8 cellular contexts compared by ENCODE assay signal in the genomic region with DNA sequence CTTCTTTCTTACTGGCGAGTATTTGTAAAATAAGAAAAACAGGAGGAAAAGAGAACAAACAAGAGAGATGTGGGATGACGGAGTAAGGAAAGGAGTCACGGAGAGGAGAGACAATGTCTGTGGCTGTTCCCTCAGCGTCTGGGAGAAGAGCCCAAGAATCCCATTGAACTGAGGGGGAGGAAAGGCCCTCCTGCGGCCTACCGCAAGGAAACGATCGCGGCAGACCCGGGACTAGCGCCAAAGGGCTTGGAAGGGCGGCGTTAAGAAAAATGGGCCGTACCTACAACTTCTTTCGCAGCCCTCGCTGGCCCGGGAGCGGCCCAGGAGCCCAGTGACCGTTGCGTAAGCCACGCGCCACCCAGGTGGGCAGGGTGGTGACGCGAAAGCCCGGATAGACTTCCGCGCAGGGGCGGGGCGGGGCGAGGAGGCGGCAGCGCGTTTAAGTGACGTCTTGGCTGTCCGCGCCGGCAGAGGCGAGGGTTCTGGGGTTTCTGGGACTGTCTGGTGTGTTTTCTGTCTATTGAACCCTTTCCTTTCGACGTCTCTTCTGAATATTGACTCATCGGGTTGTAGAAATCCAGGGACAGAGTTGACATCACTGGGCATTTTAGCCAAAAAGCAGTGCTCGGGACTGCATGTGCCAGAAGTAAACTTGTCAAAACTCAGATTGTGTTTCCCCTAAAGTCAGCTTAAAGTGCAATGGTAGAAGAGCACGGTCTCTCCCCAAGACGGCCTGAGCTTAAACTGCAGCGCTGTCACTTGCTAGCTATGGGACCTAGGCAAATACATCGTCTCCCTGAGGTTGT. TPM values are rescaled to one million over a fixed set of nuclear protein-coding genes. Genes with fewer than 3 reads are reported as not detected.
DNase-seq lines count a peak whose midpoint lies in the region; ATAC-seq and TF ChIP-seq lines count a peak whose summit lies in the region.

A gene with protein sequence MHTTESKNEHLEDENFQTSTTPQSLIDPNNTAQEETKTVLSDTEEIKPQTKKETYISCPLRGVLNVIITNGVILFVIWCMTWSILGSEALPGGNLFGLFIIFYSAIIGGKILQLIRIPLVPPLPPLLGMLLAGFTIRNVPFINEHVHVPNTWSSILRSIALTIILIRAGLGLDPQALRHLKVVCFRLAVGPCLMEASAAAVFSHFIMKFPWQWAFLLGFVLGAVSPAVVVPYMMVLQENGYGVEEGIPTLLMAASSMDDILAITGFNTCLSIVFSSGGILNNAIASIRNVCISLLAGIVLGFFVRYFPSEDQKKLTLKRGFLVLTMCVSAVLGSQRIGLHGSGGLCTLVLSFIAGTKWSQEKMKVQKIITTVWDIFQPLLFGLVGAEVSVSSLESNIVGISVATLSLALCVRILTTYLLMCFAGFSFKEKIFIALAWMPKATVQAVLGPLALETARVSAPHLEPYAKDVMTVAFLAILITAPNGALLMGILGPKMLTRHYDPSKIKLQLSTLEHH (minus strand): TSS at position 387 of the 806 bp plus-strand sequence. CDS start 27,994 bp downstream, outside the sequence.

- H3K4me1 ChIP-seq in stomach smooth muscle (ENCODE audit: control insufficient read depth, insufficient read depth, low read length) = no peaks in the 10 kb centered on the region

- H3K36me3 ChIP-seq in stomach smooth muscle (ENCODE audit: control insufficient read depth in 2 of 2, insufficient read depth in 2 of 2, low read length in 2 of 2) = no peaks in the 10 kb centered on the region

- peaks cover 14% of the 10 kb centered on the region for H3K9me3 Mint-ChIP-seq in nephron progenitor cell

- CTCF ChIA-PET in RWPE1 (lab: Yijun Ruan, JAX) = interaction anchor here (0.7 kb wide), 1 partner anchor 1143 kb away, joined by 7 read pairs; no protein-coding TSS in a partner anchor

- H3K27ac ChIP-seq in RWPE1 (peak within 1 kb of the TSS; percentile 86), stomach smooth muscle (ENCODE audit: low read length) (peak within 1 kb of the TSS; percentile 94)

- peaks cover 10% of the 10 kb centered on the region for H3K36me3 Mint-ChIP-seq in nephron progenitor cell (ENCODE audit: low read depth)

- no peak for TF ChIP-seq RAD21 in Ishikawa (IDR thresholded peaks at IDR 0.05; ENCODE audit: low read depth)

- H3K4me3 ChIP-seq in fibroblast of the aortic adventitia (ENCODE audit: low read depth, low read length) (peak within 1 kb of the TSS; percentile 65), stomach smooth muscle (ENCODE audit: low read length in 2 of 2) (peak within 1 kb of the TSS; percentile 57 to 78)

- no peaks in the 10 kb centered on the region for H3K9me3 ChIP-seq in stomach smooth muscle (ENCODE audit: control insufficient read depth in 2 of 2, low read length in 2 of 2)

- peaks cover 12% of the 10 kb centered on the region for H3K27me3 Mint-ChIP-seq in nephron progenitor cell (ENCODE audit: low read depth, poor library complexity)

- H3K27ac Mint-ChIP-seq in nephron progenitor cell = peak within 1 kb of the TSS; percentile 91

- ATAC-seq in GM21619 (IDR thresholded peaks at IDR 0.05; ENCODE audit: unreplicated experiment) = peak; percentile 99

- peaks cover 5% of the 10 kb centered on the region for H3K4me1 Mint-ChIP-seq in nephron progenitor cell

- peak within 1 kb of the TSS; percentile 86 for H3K4me3 Mint-ChIP-seq in nephron progenitor cell

- POLR2A ChIA-PET in RWPE1 (lab: Yijun Ruan, JAX; ENCODE audit: low non-redundant PET) = interaction anchor here (0.5 kb wide), 1 partner anchor 206 kb away, joined by 3 read pairs; no protein-coding TSS in a partner anchor

- no peaks in the 10 kb centered on the region for H3K27me3 ChIP-seq in stomach smooth muscle (ENCODE audit: control insufficient read depth in 1 of 2, insufficient read depth in 2 of 2, low read length in 2 of 2)

- H3K9ac ChIP-seq in stomach smooth muscle (ENCODE audit: low read length in 2 of 2) = peak within 1 kb of the TSS; percentile 87 to 96

- no peak for TF ChIP-seq CTCF in RWPE1 (conservative IDR thresholded peaks at IDR 0.05; ENCODE audit: low read depth)
- TF ChIP-seq CTCF in fibroblast of the aortic adventitia (IDR thresholded peaks at IDR 0.05; ENCODE audit: insufficient read depth, low read length) = no peak
- TF ChIP-seq CTCF in nephron progenitor cell (IDR thresholded peaks at IDR 0.05) = no peak

- TF ChIP-seq EP300 in Ishikawa (IDR thresholded peaks at IDR 0.05; ENCODE audit: borderline replicate concordance) = no peak; the same call in 1 of the 2 replicates

- peak; percentile 46 for DNase-seq in DMS79 (lab: John Stamatoyannopoulos, UW)
- peak; percentile 91 for DNase-seq in RWPE1 (ENCODE audit: low spot score)
- peak; percentile 98 for DNase-seq in activated effector memory CD4-positive, alpha-beta T cell treated with anti-CD3 and anti-CD28 coated beads, Interleukin-2, amount 50 U/mL, for 16 hours
- DNase-seq in fibroblast of the aortic adventitia (ENCODE audit: low read depth) = peak; percentile 97
- peak; percentile 82 for DNase-seq in nephron progenitor cell

TF ChIP-seq in Ishikawa, 13 proteins besides CTCF, POLR2A, EP300 and RAD21:
- TF ChIP-seq TAF1 (IDR thresholded peaks at IDR 0.05; ENCODE audit: low read depth) (peak; percentile 58), TCF12 (IDR thresholded peaks at IDR 0.05; ENCODE audit: low read depth) (no peak), NFIC (IDR thresholded peaks at IDR 0.05) (no peak; the same call in 1 of the 2 replicates), YY1 (IDR thresholded peaks at IDR 0.05; ENCODE audit: low read depth) (no peak), CEBPB (IDR thresholded peaks at IDR 0.05) (peak; percentile 96), TEAD4 (IDR thresholded peaks at IDR 0.05) (no peak), ZBTB7A (IDR thresholded peaks at IDR 0.05; ENCODE audit: low read depth) (no peak), FOXM1 (IDR thresholded peaks at IDR 0.05; ENCODE audit: borderline replicate concordance, low read depth) (0 out of 2 replicates have a peak, but pooled peaks have one; percentile 27), EGR1 (IDR thresholded peaks at IDR 0.05) (no peak), CREB1 (IDR thresholded peaks at IDR 0.05; ENCODE audit: low read depth) (peak; percentile 95)
- TF ChIP-seq, protein P1, sequence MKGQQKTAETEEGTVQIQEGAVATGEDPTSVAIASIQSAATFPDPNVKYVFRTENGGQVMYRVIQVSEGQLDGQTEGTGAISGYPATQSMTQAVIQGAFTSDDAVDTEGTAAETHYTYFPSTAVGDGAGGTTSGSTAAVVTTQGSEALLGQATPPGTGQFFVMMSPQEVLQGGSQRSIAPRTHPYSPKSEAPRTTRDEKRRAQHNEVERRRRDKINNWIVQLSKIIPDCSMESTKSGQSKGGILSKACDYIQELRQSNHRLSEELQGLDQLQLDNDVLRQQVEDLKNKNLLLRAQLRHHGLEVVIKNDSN (IDR thresholded peaks at IDR 0.05) = peak; percentile 51; the same call in 1 of the 2 replicates
- TF ChIP-seq, protein P2, sequence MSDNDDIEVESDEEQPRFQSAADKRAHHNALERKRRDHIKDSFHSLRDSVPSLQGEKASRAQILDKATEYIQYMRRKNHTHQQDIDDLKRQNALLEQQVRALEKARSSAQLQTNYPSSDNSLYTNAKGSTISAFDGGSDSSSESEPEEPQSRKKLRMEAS (IDR thresholded peaks at IDR 0.05) = peak; percentile 88
- TF ChIP-seq, protein P3, sequence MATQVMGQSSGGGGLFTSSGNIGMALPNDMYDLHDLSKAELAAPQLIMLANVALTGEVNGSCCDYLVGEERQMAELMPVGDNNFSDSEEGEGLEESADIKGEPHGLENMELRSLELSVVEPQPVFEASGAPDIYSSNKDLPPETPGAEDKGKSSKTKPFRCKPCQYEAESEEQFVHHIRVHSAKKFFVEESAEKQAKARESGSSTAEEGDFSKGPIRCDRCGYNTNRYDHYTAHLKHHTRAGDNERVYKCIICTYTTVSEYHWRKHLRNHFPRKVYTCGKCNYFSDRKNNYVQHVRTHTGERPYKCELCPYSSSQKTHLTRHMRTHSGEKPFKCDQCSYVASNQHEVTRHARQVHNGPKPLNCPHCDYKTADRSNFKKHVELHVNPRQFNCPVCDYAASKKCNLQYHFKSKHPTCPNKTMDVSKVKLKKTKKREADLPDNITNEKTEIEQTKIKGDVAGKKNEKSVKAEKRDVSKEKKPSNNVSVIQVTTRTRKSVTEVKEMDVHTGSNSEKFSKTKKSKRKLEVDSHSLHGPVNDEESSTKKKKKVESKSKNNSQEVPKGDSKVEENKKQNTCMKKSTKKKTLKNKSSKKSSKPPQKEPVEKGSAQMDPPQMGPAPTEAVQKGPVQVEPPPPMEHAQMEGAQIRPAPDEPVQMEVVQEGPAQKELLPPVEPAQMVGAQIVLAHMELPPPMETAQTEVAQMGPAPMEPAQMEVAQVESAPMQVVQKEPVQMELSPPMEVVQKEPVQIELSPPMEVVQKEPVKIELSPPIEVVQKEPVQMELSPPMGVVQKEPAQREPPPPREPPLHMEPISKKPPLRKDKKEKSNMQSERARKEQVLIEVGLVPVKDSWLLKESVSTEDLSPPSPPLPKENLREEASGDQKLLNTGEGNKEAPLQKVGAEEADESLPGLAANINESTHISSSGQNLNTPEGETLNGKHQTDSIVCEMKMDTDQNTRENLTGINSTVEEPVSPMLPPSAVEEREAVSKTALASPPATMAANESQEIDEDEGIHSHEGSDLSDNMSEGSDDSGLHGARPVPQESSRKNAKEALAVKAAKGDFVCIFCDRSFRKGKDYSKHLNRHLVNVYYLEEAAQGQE (IDR thresholded peaks at IDR 0.05; ENCODE audit: low read depth) = no peak

RNA-seq across cellular contexts. Expression of the gene that starts here (rescaled TPM):
- total RNA-seq in fibroblast of the aortic adventitia (ENCODE audit: low replicate concordance) = 1.2 and 2.0 TPM in 2 replicates

Comparison
In these comparisons a context has a peak if more than half of its experiments do, and no peak if none do; other contexts are left out.
1. Peak in every context shown above with its lines: DNase-seq, ATAC-seq, H3K4me3 ChIP-seq and H3K27ac ChIP-seq.
2. DNase-seq: peak in every context shown above with its lines; median percentile 98 in activated effector memory CD4-positive, alpha-beta T cell treated with anti-CD3 and anti-CD28 coated beads, Interleukin-2, amount 50 U/mL, for 16 hours; 97 in fibroblast of the aortic adventitia; 91 in RWPE1; 82 in nephron progenitor cell; 46 in DMS79.